1 cellular context compared by ENCODE assay signal in genomic region chr15:72934006-72934405, GRCh38.
TF ChIP-seq lines count a peak whose summit lies in the region.

No MANE protein-coding gene starts in this region.

TF ChIP-seq in GM23338, 12 proteins besides CTCF, POLR2A, EP300 and RAD21:
- TF ChIP-seq ZNF462 (CRISPR knock-in tag; IDR thresholded peaks at IDR 0.05) (no peak), EZH2 (IDR thresholded peaks at IDR 0.05; ENCODE audit: low read depth, unreplicated experiment) (no peak), CREB1 (CRISPR knock-in tag; IDR thresholded peaks at IDR 0.05; ENCODE audit: low read depth) (no peak), ZNF331 (CRISPR knock-in tag; IDR thresholded peaks at IDR 0.05; ENCODE audit: low read depth) (no peak), NANOG (IDR thresholded peaks at IDR 0.05; ENCODE audit: borderline replicate concordance) (no peak), JUNB (IDR thresholded peaks at IDR 0.05; ENCODE audit: unreplicated experiment) (no peak), POLR2AphosphoS5 (IDR thresholded peaks at IDR 0.05; ENCODE audit: low read depth) (no peak), ZNF114 (CRISPR knock-in tag; IDR thresholded peaks at IDR 0.05) (no peak)
